In the genomic region with DNA sequence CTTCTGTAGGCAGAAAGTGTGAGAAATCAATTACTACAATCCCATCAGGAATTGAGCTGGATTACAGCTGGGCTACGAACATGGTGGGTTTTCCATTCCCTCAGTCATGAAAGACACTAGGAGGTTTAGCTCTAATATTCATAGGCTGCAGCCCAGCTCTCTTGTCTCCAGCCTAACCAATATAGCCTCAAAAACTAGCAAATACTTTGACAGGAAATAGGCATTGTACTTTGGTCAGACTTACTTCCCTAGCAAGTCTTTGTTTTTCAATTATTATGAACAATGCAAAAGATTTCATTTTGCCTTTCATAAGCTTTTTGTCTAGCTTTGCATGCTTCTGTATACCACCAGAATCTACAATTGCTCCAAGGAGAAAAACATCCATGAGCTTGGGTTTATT, we compare ENCODE assay signal across 22 cellular contexts.
"Had no signal": no experiment of that assay in that cellular context is flagged by ENCODE, and none has a peak within 500 bp of the region (broad histone marks: within the 10 kb centered on the region; RNA-seq: fewer than 3 reads in every experiment).

No MANE protein-coding gene starts in this region.

- H3K36me3 ChIP-seq: esophagus muscularis mucosa, neutrophil, pancreas, right lobe of liver, suprapubic skin, transverse colon, vagina had no signal

- H3K4me3 ChIP-seq: esophagus muscularis mucosa, lung, mucosa of descending colon, pancreas, right lobe of liver, suprapubic skin, transverse colon, vagina had no signal

- DNase-seq: cortex of kidney; effector CD8-positive, alpha-beta T cell; endodermal cell; mesenchymal stem cell; mucosa of descending colon; naive B cell; pancreas; right lobe of liver; small intestine; stimulated activated CD4-positive, alpha-beta T cell treated with anti-CD3 and anti-CD28 coated beads, Interleukin-15, amount 100 ng/mL, for 24 hours; stimulated activated CD4-positive, alpha-beta T cell treated with anti-CD3 and anti-CD28 coated beads, Interleukin-2, amount 100 ng/mL, for 48 hours; stimulated activated naive B cell treated with anti-CD40 and anti-IgM and Interleukin-4, amounts not matched to agents 10 μg/mL and 1 μg/mL and 100 μg/mL, for 72 hours; stimulated activated naive CD8-positive, alpha-beta T cell treated with anti-CD3 and anti-CD28 coated beads, Interleukin-15, amount 100 ng/mL, for 72 hours; transverse colon had no signal

- H3K27ac ChIP-seq: esophagus muscularis mucosa, neutrophil, pancreas, right lobe of liver, suprapubic skin, transverse colon, vagina had no signal

- H3K4me1 ChIP-seq: esophagus muscularis mucosa, pancreas, right lobe of liver, suprapubic skin, transverse colon, vagina had no signal

- FAIRE-seq: frontal cortex, keratinocyte, pancreas, small intestine had no signal

- H3K27me3 ChIP-seq: esophagus muscularis mucosa, neutrophil, pancreas, right lobe of liver, suprapubic skin, transverse colon, vagina had no signal

- ATAC-seq: mucosa of descending colon; natural killer cell treated with Interleukin-12 subunit alpha and Interleukin-12 subunit beta and Interleukin-15 and Interleukin-18, amount 100 ng/mL, for 72 hours; pancreas; stimulated activated naive B cell treated with anti-CD40 and anti-IgM and Interleukin-4, amounts not matched to agents 10 μg/mL and 1 μg/mL and 100 μg/mL, for 72 hours; stimulated activated naive CD8-positive, alpha-beta T cell treated with anti-CD3 and anti-CD28 coated beads, Interleukin-15, amount 100 ng/mL, for 72 hours had no signal

- H3K9me3 ChIP-seq: neutrophil, pancreas, right lobe of liver, vagina had no signal
